15 cellular contexts compared by ENCODE assay signal in genomic region chr14:68670344-68670725, GRCh38.
DNase-seq lines count a peak whose midpoint lies in the region; ATAC-seq and TF ChIP-seq lines count a peak whose summit lies in the region.
"Had no signal": no experiment of that assay in that cellular context is flagged by ENCODE, and none has a peak within 500 bp of the region (broad histone marks: within the 10 kb centered on the region; RNA-seq: fewer than 3 reads in every experiment).

No MANE protein-coding gene starts in this region.

- no peak for TF ChIP-seq POLR2A in body of pancreas (IDR thresholded peaks at IDR 0.05)
- no peak for TF ChIP-seq POLR2A in ovary (IDR thresholded peaks at IDR 0.05)
- TF ChIP-seq POLR2A in upper lobe of left lung (IDR thresholded peaks at IDR 0.05) = no peak

- H3K27ac ChIP-seq in body of pancreas (peak overlapping the region in 2 of 4 donors; percentile 11 to 22), ovary (no peak overlapping the region), upper lobe of left lung (peak overlapping the region; percentile 44 to 69 (median 65))

- H3K9me3 ChIP-seq in body of pancreas (no peaks in the 10 kb centered on the region), ovary (no peaks in the 10 kb centered on the region), upper lobe of left lung (no peaks in the 10 kb centered on the region)

- no peak overlapping the region for H3K4me3 ChIP-seq in body of pancreas
- no peak overlapping the region for H3K4me3 ChIP-seq in ovary
- H3K4me3 ChIP-seq in upper lobe of left lung = no peak overlapping the region

- ATAC-seq in body of pancreas = peak; percentile 51
- ATAC-seq in left cardiac atrium = peak; percentile 6 to 14
- no peak for ATAC-seq in upper lobe of left lung (ENCODE audit: low FRiP score in 2 of 2)
- no peak for ATAC-seq in HG02885 (IDR thresholded peaks at IDR 0.05; ENCODE audit: poor library complexity, unreplicated experiment)
- ATAC-seq in GM18870 (IDR thresholded peaks at IDR 0.05; ENCODE audit: unreplicated experiment) = no peak
- no peak for ATAC-seq in SK-N-SH treated with all-trans-retinoic acid at 6 μM for 48 hours

- DNase-seq in body of pancreas (peak; percentile 61 to 81 (median 66)), left cardiac atrium (no peak), ovary (peak in 3 of 5 donors; percentile 4 to 27 (median 14)), upper lobe of left lung (peak in 1 of 2 donors; percentile 9)
- DNase-seq: activated CD4-positive, alpha-beta T cell treated with anti-CD3 and anti-CD28 coated beads for 48 hours; activated T-cell treated with anti-CD3 and anti-CD28 coated beads, Interleukin-2, amount 50 U/mL, for 24 hours; C1 segment of cervical spinal cord; cerebellar nuclear complex; DMS79 treated with DMSO at 0.1 percent for 48 hours; NCI-H2171 treated with DMSO at 0.1 percent for 48 hours; SIG-M5; stimulated activated CD4-positive, alpha-beta T cell treated with anti-CD3 and anti-CD28 coated beads, Interleukin-2, amount 100 ng/mL, for 24 hours had no signal

- TF ChIP-seq EP300 in ovary (IDR thresholded peaks at IDR 0.05) = no peak
- no peak for TF ChIP-seq EP300 in upper lobe of left lung (IDR thresholded peaks at IDR 0.05)

- intact Hi-C loops in body of pancreas (cut with DNase I) (no loop called here), left cardiac atrium (cut with DNase I) (no loop called here), ovary (cut with DNase I) (no loop called here)

- no peaks in the 10 kb centered on the region for H3K27me3 ChIP-seq in body of pancreas
- H3K27me3 ChIP-seq in ovary = no peaks in the 10 kb centered on the region
- no peaks in the 10 kb centered on the region for H3K27me3 ChIP-seq in upper lobe of left lung

- TF ChIP-seq CTCF in body of pancreas (IDR thresholded peaks at IDR 0.05) (no peak), ovary (IDR thresholded peaks at IDR 0.05) (no peak), upper lobe of left lung (IDR thresholded peaks at IDR 0.05) (no peak)

- WGBS in body of pancreas, 2 donors = 92 to 94% methylated on average over 1 of the region's 1 CpG
- 91 to 98% (median 94%) methylated on average over 1 of the region's 1 CpG for WGBS in ovary, 3 donors
- WGBS in upper lobe of left lung, 2 donors = 82 to 88% methylated on average over 1 of the region's 1 CpG

- H3K36me3 ChIP-seq in body of pancreas (replicated peaks in 1 of 2; ENCODE audit: insufficient read depth in 1 of 2, low read depth in 2 of 2) = no peaks in the 10 kb centered on the region
- no peaks in the 10 kb centered on the region for H3K36me3 ChIP-seq in ovary
- H3K36me3 ChIP-seq in upper lobe of left lung = no peaks in the 10 kb centered on the region

- H3K4me1 ChIP-seq in body of pancreas = peaks cover 61% of the 10 kb centered on the region
- H3K4me1 ChIP-seq in ovary (ENCODE audit: insufficient read depth) = peaks cover 19% of the 10 kb centered on the region
- peaks cover 28 to 31% (median 30%) of the 10 kb centered on the region in 4 donors for H3K4me1 ChIP-seq in upper lobe of left lung

TF ChIP-seq in SK-N-SH treated with all-trans-retinoic acid at 6 μM for 48 hours, 23 proteins besides CTCF, POLR2A, EP300 and RAD21:
- TF ChIP-seq ISL1 (CRISPR knock-in tag; IDR thresholded peaks at IDR 0.05) (no peak), ZFP30 (CRISPR knock-in tag; IDR thresholded peaks at IDR 0.05) (no peak), CSRNP3 (CRISPR knock-in tag; IDR thresholded peaks at IDR 0.05) (no peak), RARB (CRISPR knock-in tag; IDR thresholded peaks at IDR 0.05) (no peak), OSR1 (CRISPR knock-in tag; IDR thresholded peaks at IDR 0.05) (no peak), ZC3H10 (CRISPR knock-in tag; IDR thresholded peaks at IDR 0.05) (no peak), ZNF8 (CRISPR knock-in tag; IDR thresholded peaks at IDR 0.05) (no peak), ZFP3 (CRISPR knock-in tag; IDR thresholded peaks at IDR 0.05) (no peak), SNAI2 (CRISPR knock-in tag; IDR thresholded peaks at IDR 0.05) (no peak), CSDC2 (CRISPR knock-in tag; IDR thresholded peaks at IDR 0.05) (no peak), TCF4 (CRISPR knock-in tag; IDR thresholded peaks at IDR 0.05; ENCODE audit: borderline replicate concordance) (no peak), PPARA (CRISPR knock-in tag; IDR thresholded peaks at IDR 0.05; ENCODE audit: borderline replicate concordance) (no peak), ZNF70 (CRISPR knock-in tag; IDR thresholded peaks at IDR 0.05) (no peak), BACH2 (CRISPR knock-in tag; IDR thresholded peaks at IDR 0.05; ENCODE audit: borderline replicate concordance) (no peak), ESRRG (CRISPR knock-in tag; IDR thresholded peaks at IDR 0.05) (no peak), TOX (CRISPR knock-in tag; IDR thresholded peaks at IDR 0.05; ENCODE audit: borderline replicate concordance) (no peak), PATZ1 (CRISPR knock-in tag; IDR thresholded peaks at IDR 0.05; ENCODE audit: borderline replicate concordance) (no peak)
- TF ChIP-seq, protein P1, sequence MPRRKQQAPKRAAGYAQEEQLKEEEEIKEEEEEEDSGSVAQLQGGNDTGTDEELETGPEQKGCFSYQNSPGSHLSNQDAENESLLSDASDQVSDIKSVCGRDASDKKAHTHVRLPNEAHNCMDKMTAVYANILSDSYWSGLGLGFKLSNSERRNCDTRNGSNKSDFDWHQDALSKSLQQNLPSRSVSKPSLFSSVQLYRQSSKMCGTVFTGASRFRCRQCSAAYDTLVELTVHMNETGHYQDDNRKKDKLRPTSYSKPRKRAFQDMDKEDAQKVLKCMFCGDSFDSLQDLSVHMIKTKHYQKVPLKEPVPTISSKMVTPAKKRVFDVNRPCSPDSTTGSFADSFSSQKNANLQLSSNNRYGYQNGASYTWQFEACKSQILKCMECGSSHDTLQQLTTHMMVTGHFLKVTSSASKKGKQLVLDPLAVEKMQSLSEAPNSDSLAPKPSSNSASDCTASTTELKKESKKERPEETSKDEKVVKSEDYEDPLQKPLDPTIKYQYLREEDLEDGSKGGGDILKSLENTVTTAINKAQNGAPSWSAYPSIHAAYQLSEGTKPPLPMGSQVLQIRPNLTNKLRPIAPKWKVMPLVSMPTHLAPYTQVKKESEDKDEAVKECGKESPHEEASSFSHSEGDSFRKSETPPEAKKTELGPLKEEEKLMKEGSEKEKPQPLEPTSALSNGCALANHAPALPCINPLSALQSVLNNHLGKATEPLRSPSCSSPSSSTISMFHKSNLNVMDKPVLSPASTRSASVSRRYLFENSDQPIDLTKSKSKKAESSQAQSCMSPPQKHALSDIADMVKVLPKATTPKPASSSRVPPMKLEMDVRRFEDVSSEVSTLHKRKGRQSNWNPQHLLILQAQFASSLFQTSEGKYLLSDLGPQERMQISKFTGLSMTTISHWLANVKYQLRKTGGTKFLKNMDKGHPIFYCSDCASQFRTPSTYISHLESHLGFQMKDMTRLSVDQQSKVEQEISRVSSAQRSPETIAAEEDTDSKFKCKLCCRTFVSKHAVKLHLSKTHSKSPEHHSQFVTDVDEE (CRISPR knock-in tag; IDR thresholded peaks at IDR 0.05) = no peak

Comparison
In these comparisons a context has a peak if more than half of its experiments do, and no peak if none do; other contexts are left out.
1. ATAC-seq: peak in body of pancreas (single experiment) and left cardiac atrium (2 of 2); none in upper lobe of left lung (0 of 2), HG02885 (single experiment), GM18870 (single experiment) and SK-N-SH treated with all-trans-retinoic acid at 6 μM for 48 hours (single experiment).
2. H3K27ac ChIP-seq: peak in upper lobe of left lung (4 of 4); none in ovary (0 of 2).